Comparison of ENCODE assay signal across 37 cellular contexts in the genomic region with DNA sequence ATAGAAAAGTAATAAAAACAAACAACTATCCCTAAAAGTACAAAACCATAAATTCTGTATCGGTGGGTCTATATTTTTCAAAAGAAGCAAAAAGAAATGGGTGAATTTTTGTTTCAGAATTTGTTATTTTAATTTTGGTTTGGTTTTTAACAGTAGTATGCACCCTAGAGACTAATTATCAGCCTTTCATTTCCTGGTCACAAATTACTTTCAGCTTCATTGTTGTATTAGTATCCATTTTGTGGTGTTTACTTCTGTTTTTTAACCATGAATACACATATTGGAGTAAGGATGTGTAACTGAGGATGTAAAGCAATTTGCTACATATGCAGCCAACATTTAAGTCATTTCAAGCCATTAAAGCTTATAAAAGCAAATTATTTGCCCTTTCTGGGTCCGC.
"Had no signal": no experiment of that assay in that cellular context is flagged by ENCODE, and none has a peak within 500 bp of the region (broad histone marks: within the 10 kb centered on the region; RNA-seq: fewer than 3 reads in every experiment).

No MANE protein-coding gene starts in this region.

- H3K27ac Mint-ChIP-seq: activated B cell treated with CpG ODN at 0.5 μM for 24 hours; activated CD4-positive, alpha-beta memory T cell treated with anti-CD3 and anti-CD28 coated beads for 36 hours; activated CD4-positive, alpha-beta T cell treated with anti-CD3 and anti-CD28 coated beads, Interleukin-2, amount 10 ng/mL, durations not matched to agents 24 days and 14 days; activated CD8-positive, alpha-beta T cell treated with anti-CD3 and anti-CD28 coated beads for 36 hours; activated naive CD4-positive, alpha-beta T cell treated with anti-CD3 and anti-CD28 coated beads for 36 hours; activated naive CD4-positive, alpha-beta T cell treated with anti-CD3 and anti-CD28 coated beads, Interleukin-2, amount 50 U/mL, for 72 hours; activated naive CD8-positive, alpha-beta T cell treated with anti-CD3 and anti-CD28 coated beads for 36 hours; activated T-cell treated with anti-CD3 and anti-CD28 coated beads, Interleukin-2, amount 50 U/mL, for 72 hours; activated T-helper 1 cell treated with anti-CD3 and anti-CD28 coated beads, Interleukin-12 subunit alpha, Interleukin-12 subunit beta, Interleukin-2, Interleukin-4 antibody, amounts not matched to agents 30 ng/mL and 10 ng/mL and 1 ng/mL, durations not matched to agents 14 hours and 24 hours and 36 hours; activated T-helper 17 cell treated with anti-CD3 and anti-CD28 coated beads, Interleukin-2, amount 50 U/mL, for 72 hours; T-helper 1 cell treated with Interleukin-12 subunit alpha and Interleukin-12 subunit beta and Interleukin-4 antibody, amounts not matched to agents 30 μg/mL and 1 μg/mL, for 36 hours; T-helper 2 cell treated with Interferon-gamma antibody and Interleukin-4, amounts not matched to agents 5 μg/mL and 100 μg/mL, for 36 hours had no signal

- H3K9me3 Mint-ChIP-seq: activated B cell treated with CpG ODN at 0.5 μM for 24 hours; activated CD4-positive, alpha-beta memory T cell treated with anti-CD3 and anti-CD28 coated beads for 36 hours; activated CD4-positive, alpha-beta T cell treated with anti-CD3 and anti-CD28 coated beads, Interleukin-2, amount 10 ng/mL, durations not matched to agents 24 days and 14 days; activated CD8-positive, alpha-beta T cell treated with anti-CD3 and anti-CD28 coated beads for 36 hours; activated naive CD4-positive, alpha-beta T cell treated with anti-CD3 and anti-CD28 coated beads for 36 hours; activated naive CD4-positive, alpha-beta T cell treated with anti-CD3 and anti-CD28 coated beads, Interleukin-2, amount 50 U/mL, for 72 hours; activated naive CD8-positive, alpha-beta T cell treated with anti-CD3 and anti-CD28 coated beads for 36 hours; activated T-cell treated with anti-CD3 and anti-CD28 coated beads, Interleukin-2, amount 50 U/mL, for 4 hours; activated T-helper 1 cell treated with anti-CD3 and anti-CD28 coated beads, Interleukin-12 subunit alpha, Interleukin-12 subunit beta, Interleukin-2, Interleukin-4 antibody, amounts not matched to agents 30 ng/mL and 10 ng/mL and 1 ng/mL, durations not matched to agents 14 hours and 24 hours and 36 hours; activated T-helper 17 cell treated with anti-CD3 and anti-CD28 coated beads, Interleukin-2, amount 50 U/mL, for 72 hours; T-helper 1 cell treated with Interleukin-12 subunit alpha and Interleukin-12 subunit beta and Interleukin-4 antibody, amounts not matched to agents 30 μg/mL and 1 μg/mL, for 36 hours; T-helper 2 cell treated with Interferon-gamma antibody and Interleukin-4, amounts not matched to agents 5 μg/mL and 100 μg/mL, for 36 hours had no signal

- H3K27me3 ChIP-seq: adrenal gland, cardiac muscle cell had no signal

- DNase-seq: activated B cell treated with CpG ODN at 0.5 μM for 24 hours; activated CD4-positive, alpha-beta memory T cell treated with anti-CD3 and anti-CD28 coated beads for 36 hours; activated CD4-positive, alpha-beta T cell treated with anti-CD3 and anti-CD28 coated beads for 4 hours; activated CD4-positive, alpha-beta T cell treated with anti-CD3 and anti-CD28 coated beads, Interleukin-2, amount 10 ng/mL, durations not matched to agents 24 days and 14 days; activated CD4-positive, alpha-beta T cell treated with anti-CD3 and anti-CD28 coated beads, Interleukin-2, amount 50 U/mL, for 1 hour; activated CD4-positive, alpha-beta T cell treated with anti-CD3 and anti-CD28 coated beads, Interleukin-2, amount 50 U/mL, for 4 hours; activated CD4-positive, CD25-positive, alpha-beta regulatory T cell treated with anti-CD3 and anti-CD28 coated beads, Interleukin-2, amount 50 U/mL, for 72 hours; activated CD8-positive, alpha-beta memory T cell treated with anti-CD3 and anti-CD28 coated beads, Interleukin-2, amount 50 U/mL, for 4 hours; activated CD8-positive, alpha-beta T cell treated with anti-CD3 and anti-CD28 coated beads for 36 hours; activated effector memory CD4-positive, alpha-beta T cell treated with anti-CD3 and anti-CD28 coated beads, Interleukin-2, amount 50 U/mL, for 16 hours; activated gamma-delta T cell treated with Interleukin-2 at 50 U/mL for 16 hours; activated naive CD4-positive, alpha-beta T cell; activated naive CD4-positive, alpha-beta T cell treated with anti-CD3 and anti-CD28 coated beads for 36 hours; activated naive CD4-positive, alpha-beta T cell treated with anti-CD3 and anti-CD28 coated beads, Interleukin-2, amount 50 U/mL, for 16 hours; activated naive CD8-positive, alpha-beta T cell treated with anti-CD3 and anti-CD28 coated beads for 36 hours; activated T-cell treated with anti-CD3 and anti-CD28 coated beads for 4 hours; activated T-cell treated with anti-CD3 and anti-CD28 coated beads, Interleukin-2, amount 50 U/mL, for 1 hour; activated T-cell treated with anti-CD3 and anti-CD28 coated beads, Interleukin-2, amount 50 U/mL, for 4 hours; activated T-cell treated with anti-CD3 and anti-CD28 coated beads, Interleukin-2, amount 50 U/mL, for 72 hours; adrenal gland; amniotic stem cell; aorta; caudate nucleus; cerebellar nuclear complex; T-helper 2 cell; T-helper 9 cell had no signal

- ATAC-seq: activated CD8-positive, alpha-beta T cell treated with anti-CD3 and anti-CD28 coated beads for 36 hours; activated naive CD4-positive, alpha-beta T cell treated with anti-CD3 and anti-CD28 coated beads, Interleukin-2, amount 50 U/mL, for 72 hours; activated T-cell treated with anti-CD3 and anti-CD28 coated beads, Interleukin-2, amount 50 U/mL, for 4 hours; activated T-cell treated with anti-CD3 and anti-CD28 coated beads, Interleukin-2, amount 50 U/mL, for 72 hours; activated T-helper 17 cell treated with anti-CD3 and anti-CD28 coated beads, Interleukin-2, amount 50 U/mL, for 72 hours had no signal

- H3K4me3 Mint-ChIP-seq: activated B cell treated with CpG ODN at 0.5 μM for 24 hours; activated CD4-positive, alpha-beta memory T cell treated with anti-CD3 and anti-CD28 coated beads for 36 hours; activated CD4-positive, alpha-beta T cell treated with anti-CD3 and anti-CD28 coated beads, Interleukin-2, amount 10 ng/mL, durations not matched to agents 24 days and 14 days; activated CD8-positive, alpha-beta T cell treated with anti-CD3 and anti-CD28 coated beads for 36 hours; activated naive CD4-positive, alpha-beta T cell treated with anti-CD3 and anti-CD28 coated beads for 36 hours; activated naive CD8-positive, alpha-beta T cell treated with anti-CD3 and anti-CD28 coated beads for 36 hours; activated T-cell treated with anti-CD3 and anti-CD28 coated beads, Interleukin-2, amount 50 U/mL, for 4 hours; activated T-cell treated with anti-CD3 and anti-CD28 coated beads, Interleukin-2, amount 50 U/mL, for 72 hours; activated T-helper 1 cell treated with anti-CD3 and anti-CD28 coated beads, Interleukin-12 subunit alpha, Interleukin-12 subunit beta, Interleukin-2, Interleukin-4 antibody, amounts not matched to agents 30 ng/mL and 10 ng/mL and 1 ng/mL, durations not matched to agents 14 hours and 24 hours and 36 hours; activated T-helper 17 cell treated with anti-CD3 and anti-CD28 coated beads, Interleukin-2, amount 50 U/mL, for 72 hours; brain; central memory CD8-positive, alpha-beta T cell; T-helper 1 cell treated with Interleukin-12 subunit alpha and Interleukin-12 subunit beta and Interleukin-4 antibody, amounts not matched to agents 30 μg/mL and 1 μg/mL, for 36 hours; T-helper 2 cell treated with Interferon-gamma antibody and Interleukin-4, amounts not matched to agents 5 μg/mL and 100 μg/mL, for 36 hours had no signal

- FAIRE-seq: bronchial epithelial cell, TTC549 had no signal

- H3K4me1 ChIP-seq: adrenal gland had no signal

- H3K36me3 ChIP-seq: adrenal gland, cardiac muscle cell had no signal

- H3K9me3 ChIP-seq: adrenal gland had no signal

- H3K4me3 ChIP-seq: adrenal gland, cardiac muscle cell had no signal

- H3K27me3 Mint-ChIP-seq: activated B cell treated with CpG ODN at 0.5 μM for 24 hours; activated CD4-positive, alpha-beta memory T cell treated with anti-CD3 and anti-CD28 coated beads for 36 hours; activated CD4-positive, alpha-beta T cell treated with anti-CD3 and anti-CD28 coated beads, Interleukin-2, amount 10 ng/mL, durations not matched to agents 24 days and 14 days; activated CD8-positive, alpha-beta T cell treated with anti-CD3 and anti-CD28 coated beads for 36 hours; activated naive CD8-positive, alpha-beta T cell treated with anti-CD3 and anti-CD28 coated beads for 36 hours; activated T-helper 17 cell treated with anti-CD3 and anti-CD28 coated beads, Interleukin-2, amount 50 U/mL, for 72 hours; central memory CD8-positive, alpha-beta T cell had no signal

- H3K4me1 Mint-ChIP-seq: activated B cell treated with CpG ODN at 0.5 μM for 24 hours; activated CD4-positive, alpha-beta T cell treated with anti-CD3 and anti-CD28 coated beads, Interleukin-2, amount 10 ng/mL, durations not matched to agents 24 days and 14 days; activated naive CD8-positive, alpha-beta T cell treated with anti-CD3 and anti-CD28 coated beads for 36 hours; activated T-helper 17 cell treated with anti-CD3 and anti-CD28 coated beads, Interleukin-2, amount 50 U/mL, for 72 hours; central memory CD8-positive, alpha-beta T cell had no signal

- H3K36me3 Mint-ChIP-seq: activated CD4-positive, alpha-beta memory T cell treated with anti-CD3 and anti-CD28 coated beads for 36 hours; activated naive CD4-positive, alpha-beta T cell treated with anti-CD3 and anti-CD28 coated beads, Interleukin-2, amount 50 U/mL, for 72 hours; activated naive CD8-positive, alpha-beta T cell treated with anti-CD3 and anti-CD28 coated beads for 36 hours; brain had no signal

- H3K27ac ChIP-seq: adrenal gland, cardiac muscle cell, VCaP had no signal
